Comparison of ENCODE assay signal across 1 cellular context in genomic region chr7:138049505-138050116, GRCh38.
TF ChIP-seq lines count a peak whose summit lies in the region.

No MANE protein-coding gene starts in this region.

TF ChIP-seq in HepG2, 621 proteins besides CTCF, POLR2A, EP300 and RAD21 (continued from another document and continues in another):
- no peak for TF ChIP-seq HMGXB3 (CRISPR knock-in tag; IDR thresholded peaks at IDR 0.05; ENCODE audit: borderline replicate concordance)
- TF ChIP-seq PRDM15 (CRISPR knock-in tag; IDR thresholded peaks at IDR 0.05) = no peak
- TF ChIP-seq ZFP36 (IDR thresholded peaks at IDR 0.05; ENCODE audit: borderline replicate concordance, low read depth, low read length, partially characterized antibody) = no peak
- TF ChIP-seq ZNF781 (CRISPR knock-in tag; IDR thresholded peaks at IDR 0.05; ENCODE audit: borderline replicate concordance, not compliant biosample characterization) = no peak
- TF ChIP-seq ATF2 (CRISPR knock-in tag; IDR thresholded peaks at IDR 0.05) = no peak
- no peak for TF ChIP-seq ZSCAN29 (CRISPR knock-in tag; conservative IDR thresholded peaks at IDR 0.05)
- TF ChIP-seq IRX3 (CRISPR knock-in tag; IDR thresholded peaks at IDR 0.05; ENCODE audit: borderline replicate concordance, low read depth) = no peak
- no peak for TF ChIP-seq JUN (CRISPR knock-in tag; IDR thresholded peaks at IDR 0.05)
- TF ChIP-seq GTF2F1 (IDR thresholded peaks at IDR 0.05; ENCODE audit: low read length) = no peak
- no peak for TF ChIP-seq SRY (CRISPR knock-in tag; IDR thresholded peaks at IDR 0.05)
- TF ChIP-seq HOXA7 (CRISPR knock-in tag; IDR thresholded peaks at IDR 0.05) = no peak
- TF ChIP-seq ZNF614 (CRISPR knock-in tag; IDR thresholded peaks at IDR 0.05; ENCODE audit: borderline replicate concordance) = 0 out of 2 replicates have a peak, but pooled peaks have one; percentile 24
- no peak for TF ChIP-seq TOPORS (CRISPR knock-in tag; IDR thresholded peaks at IDR 0.05)
- TF ChIP-seq REXO4 (CRISPR knock-in tag; IDR thresholded peaks at IDR 0.05; ENCODE audit: borderline replicate concordance) = no peak
- no peak for TF ChIP-seq FLYWCH1 (CRISPR knock-in tag; IDR thresholded peaks at IDR 0.05)
- TF ChIP-seq ZBTB40 (IDR thresholded peaks at IDR 0.05) = no peak
- no peak for TF ChIP-seq ZBTB40 (CRISPR knock-in tag; IDR thresholded peaks at IDR 0.05)
- TF ChIP-seq ZNF616 (CRISPR knock-in tag; IDR thresholded peaks at IDR 0.05; ENCODE audit: low read depth) = no peak
- no peak for TF ChIP-seq ARNT (IDR thresholded peaks at IDR 0.05)
- TF ChIP-seq CBX2 (IDR thresholded peaks at IDR 0.05; ENCODE audit: low read depth, low read length) = no peak
- TF ChIP-seq CBX2 (CRISPR knock-in tag; IDR thresholded peaks at IDR 0.05; ENCODE audit: low read depth) = no peak
- no peak; the same call in 1 of the 2 replicates for TF ChIP-seq GFI1 (CRISPR knock-in tag; IDR thresholded peaks at IDR 0.05; ENCODE audit: borderline replicate concordance)
- peak; percentile 55; the same call in 1 of the 2 replicates for TF ChIP-seq IRF2 (CRISPR knock-in tag; IDR thresholded peaks at IDR 0.05)
- TF ChIP-seq STAT6 (CRISPR knock-in tag; IDR thresholded peaks at IDR 0.05; ENCODE audit: borderline replicate concordance) = no peak
- no peak for TF ChIP-seq ZNF678 (CRISPR knock-in tag; IDR thresholded peaks at IDR 0.05)
- no peak; the same call in 1 of the 2 replicates for TF ChIP-seq KDM3A (CRISPR knock-in tag; IDR thresholded peaks at IDR 0.05; ENCODE audit: low read depth)
- no peak for TF ChIP-seq E2F1 (CRISPR knock-in tag; IDR thresholded peaks at IDR 0.05)
- TF ChIP-seq CBX1 (IDR thresholded peaks at IDR 0.05; ENCODE audit: low read depth) = no peak
- no peak for TF ChIP-seq SAFB2 (CRISPR knock-in tag; IDR thresholded peaks at IDR 0.05; ENCODE audit: borderline replicate concordance, low read depth)
- TF ChIP-seq MED13 (CRISPR knock-in tag; IDR thresholded peaks at IDR 0.05) = no peak
- TF ChIP-seq ZBTB38 (CRISPR knock-in tag; IDR thresholded peaks at IDR 0.05) = no peak
- TF ChIP-seq ELF4 (CRISPR knock-in tag; IDR thresholded peaks at IDR 0.05; ENCODE audit: borderline replicate concordance) = no peak
- no peak for TF ChIP-seq SIN3B (IDR thresholded peaks at IDR 0.05; ENCODE audit: low read length)
